Comparison of ENCODE assay signal across 1 cellular context in the genomic region with DNA sequence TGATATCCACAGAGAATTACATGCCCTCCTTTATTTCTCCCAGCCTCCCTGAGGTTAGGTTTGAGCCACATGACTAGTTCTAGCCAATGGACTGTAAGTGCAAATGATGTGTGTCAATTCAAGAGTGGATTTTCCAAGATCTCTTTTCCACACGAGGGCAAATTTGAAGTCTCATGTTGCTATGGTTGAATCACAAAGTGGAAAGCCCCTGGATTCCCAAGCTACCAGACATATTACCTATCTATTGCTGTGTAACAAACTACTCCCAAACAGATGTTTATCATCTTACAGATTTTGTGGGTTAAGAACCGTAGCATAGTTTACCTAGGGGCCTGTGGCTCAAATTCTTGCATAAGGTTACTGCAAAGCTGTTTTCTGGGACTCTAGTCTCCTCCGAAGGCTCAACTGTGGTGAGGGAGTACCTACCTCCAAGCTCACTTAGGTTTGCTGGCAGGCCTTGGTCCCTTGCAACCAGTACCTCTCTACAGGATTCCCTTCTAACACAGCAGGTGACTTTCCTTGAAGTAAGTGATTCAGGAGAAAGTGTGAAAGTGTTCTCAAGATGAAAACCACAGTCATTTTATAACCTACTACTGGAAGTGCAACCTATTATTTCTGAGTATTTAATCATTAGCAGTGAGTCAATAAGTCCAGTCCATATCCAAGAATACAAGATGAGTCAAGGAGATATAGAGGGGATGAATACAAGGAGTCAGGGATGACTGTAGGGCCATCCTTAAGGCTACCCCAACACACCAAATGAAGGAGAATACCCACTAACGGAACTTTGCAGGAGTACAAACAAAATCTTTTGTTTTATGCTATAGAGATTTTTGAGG.
TF ChIP-seq lines count a peak whose summit lies in the region.

No MANE protein-coding gene starts in this region.

TF ChIP-seq in GM12878, 131 proteins besides CTCF, POLR2A, EP300 and RAD21 (continued from another document):
- TF ChIP-seq, protein P1, sequence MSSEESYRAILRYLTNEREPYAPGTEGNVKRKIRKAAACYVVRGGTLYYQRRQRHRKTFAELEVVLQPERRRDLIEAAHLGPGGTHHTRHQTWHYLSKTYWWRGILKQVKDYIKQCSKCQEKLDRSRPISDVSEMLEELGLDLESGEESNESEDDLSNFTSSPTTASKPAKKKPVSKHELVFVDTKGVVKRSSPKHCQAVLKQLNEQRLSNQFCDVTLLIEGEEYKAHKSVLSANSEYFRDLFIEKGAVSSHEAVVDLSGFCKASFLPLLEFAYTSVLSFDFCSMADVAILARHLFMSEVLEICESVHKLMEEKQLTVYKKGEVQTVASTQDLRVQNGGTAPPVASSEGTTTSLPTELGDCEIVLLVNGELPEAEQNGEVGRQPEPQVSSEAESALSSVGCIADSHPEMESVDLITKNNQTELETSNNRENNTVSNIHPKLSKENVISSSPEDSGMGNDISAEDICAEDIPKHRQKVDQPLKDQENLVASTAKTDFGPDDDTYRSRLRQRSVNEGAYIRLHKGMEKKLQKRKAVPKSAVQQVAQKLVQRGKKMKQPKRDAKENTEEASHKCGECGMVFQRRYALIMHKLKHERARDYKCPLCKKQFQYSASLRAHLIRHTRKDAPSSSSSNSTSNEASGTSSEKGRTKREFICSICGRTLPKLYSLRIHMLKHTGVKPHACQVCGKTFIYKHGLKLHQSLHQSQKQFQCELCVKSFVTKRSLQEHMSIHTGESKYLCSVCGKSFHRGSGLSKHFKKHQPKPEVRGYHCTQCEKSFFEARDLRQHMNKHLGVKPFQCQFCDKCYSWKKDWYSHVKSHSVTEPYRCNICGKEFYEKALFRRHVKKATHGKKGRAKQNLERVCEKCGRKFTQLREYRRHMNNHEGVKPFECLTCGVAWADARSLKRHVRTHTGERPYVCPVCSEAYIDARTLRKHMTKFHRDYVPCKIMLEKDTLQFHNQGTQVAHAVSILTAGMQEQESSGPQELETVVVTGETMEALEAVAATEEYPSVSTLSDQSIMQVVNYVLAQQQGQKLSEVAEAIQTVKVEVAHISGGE (CRISPR knock-in tag; IDR thresholded peaks at IDR 0.05): no peak
- TF ChIP-seq ZNF24 (IDR thresholded peaks at IDR 0.05) (no peak), RAD51 (IDR thresholded peaks at IDR 0.05) (0 out of 2 replicates have a peak, but pooled peaks have one; percentile 28), SMARCA5 (IDR thresholded peaks at IDR 0.05) (0 out of 2 replicates have a peak, but pooled peaks have one; percentile 41)
